In genomic region chr11:95152878-95153856, GRCh38 we compare ENCODE assay signal across 12 cellular contexts.
A peak's percentile ranks its signal among the peaks of the same experiment; 100 is the strongest.
DNase-seq lines count a peak whose midpoint lies in the region; ATAC-seq, FAIRE-seq and TF ChIP-seq lines count a peak whose summit lies in the region.
"Had no signal": no experiment of that assay in that cellular context is flagged by ENCODE, and none has a peak within 500 bp of the region (broad histone marks: within the 10 kb centered on the region; RNA-seq: fewer than 3 reads in every experiment).

No MANE protein-coding gene starts in this region.

- TF ChIP-seq EP300 in tibial nerve (IDR thresholded peaks at IDR 0.05): no peak

- ATAC-seq in Right ventricle myocardium superior (ENCODE audit: poor library complexity) (no peak), activated B cell treated with CpG ODN at 0.5 μM for 24 hours (ENCODE audit: low read depth) (peak; percentile 7)

- peaks cover 49% of the 10 kb centered on the region for H3K4me1 ChIP-seq in left ventricle myocardium inferior
- peaks cover 8 to 68% (median 17%) of the 10 kb centered on the region in 3 donors for H3K4me1 ChIP-seq in esophagus squamous epithelium
- H3K4me1 ChIP-seq in tibial nerve: peaks cover 0 to 68% (median 38%) of the 10 kb centered on the region in 4 donors

- intact Hi-C loops in left ventricle myocardium inferior (cut with micrococcal nuclease): loop anchor here (5.0 kb wide), 2 partner anchors 554 to 609 kb away; no protein-coding TSS in a partner anchor
- intact Hi-C loops in Right ventricle myocardium superior (cut with DNase I): loop anchor here (5.0 kb wide), 1 partner anchor 181 kb away; the partner anchor contains the start of genes CWC15 and KDM4D
- intact Hi-C loops in activated B cell treated with CpG ODN at 0.5 μM for 24 hours (cut with micrococcal nuclease): loop anchor here (5.0 to 10.0 kb wide), 5 partner anchors 144 to 1102 kb away; partner anchors contain the start of gene MTMR2
- intact Hi-C loops in esophagus squamous epithelium (cut with DNase I): loop anchor here (5.0 to 10.0 kb wide), 4 partner anchors 72 to 614 kb away; partner anchors contain the start of gene SRSF8
- intact Hi-C loops in posterior vena cava (cut with DNase I): loop anchor here in 1 of 2 donors (5.0 to 10.0 kb wide), 2 partner anchors 554 to 1272 kb away; no protein-coding TSS in a partner anchor

- peaks cover 38% of the 10 kb centered on the region for H3K4me1 Mint-ChIP-seq in activated B cell treated with CpG ODN at 0.5 μM for 24 hours

- POLR2A ChIA-PET in activated B cell treated with CpG ODN at 0.5 μM for 24 hours (lab: Charles Lee): interaction anchor here (0.7 to 8.5 kb wide), 18 partner anchors 59 to 1190 kb away, joined by 3 to 83 read pairs (median 5); partner anchors contain the start of genes ENDOD1, FAM76B, SESN3 and SRSF8
- POLR2A ChIA-PET in RWPE1 (lab: Yijun Ruan, JAX; ENCODE audit: low non-redundant PET): no interaction called here

- CTCF ChIA-PET in activated B cell treated with CpG ODN at 0.5 μM for 24 hours (lab: Charles Lee) (interaction anchor here (0.9 to 12.9 kb wide), 21 partner anchors 9 to 1190 kb away, joined by 3 to 305 read pairs (median 4); partner anchors contain the start of genes FAM76B, MAML2 and SRSF8), RWPE1 (lab: Yijun Ruan, JAX) (interaction anchor here (0.6 to 3.2 kb wide), 6 partner anchors 184 to 1190 kb away, joined by 3 to 31 read pairs (median 6); partner anchors contain the start of gene MAML2)

- peak overlapping the region; percentile 93 for H3K27ac Mint-ChIP-seq in activated B cell treated with CpG ODN at 0.5 μM for 24 hours

- no peaks in the 10 kb centered on the region for H3K9me3 Mint-ChIP-seq in activated B cell treated with CpG ODN at 0.5 μM for 24 hours

- H3K27ac ChIP-seq in left ventricle myocardium inferior (replicated peaks) (peak overlapping the region; percentile 18), esophagus squamous epithelium (peak overlapping the region in 3 of 4 donors; percentile 32 to 93 (median 33)), tibial nerve (peak overlapping the region; percentile 17 to 71 (median 42)), RWPE1 (no peak overlapping the region)
- H3K27ac ChIP-seq: ovary, SJCRH30 had no signal

- H3K9me3 ChIP-seq in left ventricle myocardium inferior (replicated peaks): no peaks in the 10 kb centered on the region
- no peaks in the 10 kb centered on the region for H3K9me3 ChIP-seq in esophagus squamous epithelium
- H3K9me3 ChIP-seq in tibial nerve: no peaks in the 10 kb centered on the region
- H3K9me3 ChIP-seq: ovary, SJCRH30 had no signal

- no peak for TF ChIP-seq POLR2A in esophagus squamous epithelium (IDR thresholded peaks at IDR 0.05)
- TF ChIP-seq POLR2A in tibial nerve (IDR thresholded peaks at IDR 0.05): no peak

- no peaks in the 10 kb centered on the region for H3K27me3 Mint-ChIP-seq in activated B cell treated with CpG ODN at 0.5 μM for 24 hours

- no peaks in the 10 kb centered on the region for H3K27me3 ChIP-seq in left ventricle myocardium inferior (ENCODE audit: low read depth)
- H3K27me3 ChIP-seq in esophagus squamous epithelium: no peaks in the 10 kb centered on the region
- no peaks in the 10 kb centered on the region for H3K27me3 ChIP-seq in tibial nerve
- H3K27me3 ChIP-seq: ovary, SJCRH30 had no signal

- FAIRE-seq in frontal cortex (lab: Jason Lieb, UNC): no peak

- H3K36me3 ChIP-seq in left ventricle myocardium inferior (no peaks in the 10 kb centered on the region), esophagus squamous epithelium (no peaks in the 10 kb centered on the region), tibial nerve (no peaks in the 10 kb centered on the region)
- H3K36me3 ChIP-seq: ovary, SJCRH30 had no signal

- peak overlapping the region; percentile 24 for H3K4me3 ChIP-seq in left ventricle myocardium inferior
- peak overlapping the region in 3 of 4 donors; percentile 5 to 55 (median 13) for H3K4me3 ChIP-seq in esophagus squamous epithelium
- H3K4me3 ChIP-seq in tibial nerve: peak overlapping the region in 3 of 4 donors; percentile 3 to 13 (median 8)
- H3K4me3 ChIP-seq: ovary, SJCRH30 had no signal

- H3K4me3 Mint-ChIP-seq in activated B cell treated with CpG ODN at 0.5 μM for 24 hours: peak overlapping the region; percentile 89

- H3K36me3 Mint-ChIP-seq in activated B cell treated with CpG ODN at 0.5 μM for 24 hours (ENCODE audit: low read depth): peaks cover 3% of the 10 kb centered on the region

- DNase-seq in left ventricle myocardium inferior (no peak), Right ventricle myocardium superior (no peak), activated B cell treated with CpG ODN at 0.5 μM for 24 hours (no peak), esophagus squamous epithelium (lab: John Stamatoyannopoulos, UW) (no peak), tibial nerve (ENCODE audit: low spot score in 2 of 2) (no peak), frontal cortex (ENCODE audit: low spot score in 2 of 2) (no peak), posterior vena cava (ENCODE audit: low spot score) (no peak), RWPE1 (ENCODE audit: low spot score) (no peak)
- DNase-seq: anterior cingulate cortex, NCI-H1436, ovary, SJCRH30 had no signal

- no peak for TF ChIP-seq CTCF in left ventricle myocardium inferior (IDR thresholded peaks at IDR 0.05; ENCODE audit: borderline replicate concordance)
- TF ChIP-seq CTCF in activated B cell treated with CpG ODN at 0.5 μM for 24 hours (IDR thresholded peaks at IDR 0.05): no peak
- no peak for TF ChIP-seq CTCF in esophagus squamous epithelium (IDR thresholded peaks at IDR 0.05)
- no peak for TF ChIP-seq CTCF in tibial nerve (IDR thresholded peaks at IDR 0.05)
- no peak for TF ChIP-seq CTCF in RWPE1 (conservative IDR thresholded peaks at IDR 0.05; ENCODE audit: low read depth)

- WGBS in esophagus squamous epithelium, 2 donors: 25 to 33% methylated on average over 10 of the region's 10 CpGs
- WGBS in tibial nerve, 2 donors: 36 to 41% methylated on average over 10 of the region's 10 CpGs
